Comparison of ENCODE assay signal across 25 cellular contexts in genomic region chr2:12363138-12363537, GRCh38.
"Had no signal": no experiment of that assay in that cellular context is flagged by ENCODE, and none has a peak within 500 bp of the region (broad histone marks: within the 10 kb centered on the region; RNA-seq: fewer than 3 reads in every experiment).

No MANE protein-coding gene starts in this region.

- H3K36me3 ChIP-seq: gastrocnemius medialis, heart left ventricle, left lung, right atrium auricular region, sigmoid colon, stomach, thyroid gland had no signal

- H3K79me2 ChIP-seq: parathyroid adenoma had no signal

- H3K27ac Mint-ChIP-seq: endodermal cell; naive thymus-derived CD8-positive, alpha-beta T cell; nephron progenitor cell; progenitor cell of endocrine pancreas; stimulated activated effector memory CD8-positive, alpha-beta T cell treated with anti-CD3 and anti-CD28 coated beads, Interleukin-12 subunit alpha, Interleukin-12 subunit beta, amount 100 ng/mL, for 72 hours had no signal

- H3K9ac ChIP-seq: parathyroid adenoma had no signal

- H3K27ac ChIP-seq: epithelial cell of prostate, gastrocnemius medialis, heart left ventricle, left lung, parathyroid adenoma, right atrium auricular region, sigmoid colon, stomach, thyroid gland had no signal

- H3K4me3 ChIP-seq: gastrocnemius medialis, heart left ventricle, left lung, right atrium auricular region, sigmoid colon, stomach, thyroid gland had no signal

- H3K9me3 Mint-ChIP-seq: endodermal cell had no signal

- H3K27me3 ChIP-seq: gastrocnemius medialis, heart left ventricle, left lung, right atrium auricular region, sigmoid colon, stomach, thyroid gland had no signal

- H3K36me3 Mint-ChIP-seq: stimulated activated effector memory CD8-positive, alpha-beta T cell treated with anti-CD3 and anti-CD28 coated beads, Interleukin-12 subunit alpha, Interleukin-12 subunit beta, amount 100 ng/mL, for 72 hours had no signal

- FAIRE-seq: islet of Langerhans had no signal

- H2AFZ ChIP-seq: parathyroid adenoma had no signal

- H3K9me3 ChIP-seq: gastrocnemius medialis, sigmoid colon, stomach, thyroid gland had no signal

- H3K4me1 Mint-ChIP-seq: endodermal cell; nephron progenitor cell; stimulated activated effector memory CD8-positive, alpha-beta T cell treated with anti-CD3 and anti-CD28 coated beads, Interleukin-12 subunit alpha, Interleukin-12 subunit beta, amount 100 ng/mL, for 72 hours had no signal

- H3K27me3 Mint-ChIP-seq: naive thymus-derived CD8-positive, alpha-beta T cell; progenitor cell of endocrine pancreas had no signal

- ATAC-seq: esophagus mucosa; gastrocnemius medialis; heart left ventricle; left cardiac atrium; left lung; naive thymus-derived CD8-positive, alpha-beta T cell; stimulated activated effector memory CD8-positive, alpha-beta T cell treated with anti-CD3 and anti-CD28 coated beads, Interleukin-12 subunit alpha, Interleukin-12 subunit beta, amount 100 ng/mL, for 72 hours had no signal

- DNase-seq: caudate nucleus; cerebellar nuclear complex; cortex of kidney; endodermal cell; gastrocnemius medialis; heart left ventricle; hippocampal formation; left cardiac atrium; left lung; naive thymus-derived CD8-positive, alpha-beta T cell; nephron progenitor cell; sigmoid colon; stimulated activated CD4-positive, alpha-beta T cell treated with anti-CD3 and anti-CD28 coated beads, Interleukin-2, amount 100 ng/mL, for 24 hours; stimulated activated CD4-positive, alpha-beta T cell treated with anti-CD3 and anti-CD28 coated beads, Interleukin-4, amount 100 ng/mL, for 24 hours; stimulated activated naive CD4-positive, alpha-beta T cell treated with Interleukin-2 at 50 U/mL for 16 hours; stomach; thyroid gland; trophoblast cell had no signal

- H3K4me3 Mint-ChIP-seq: endodermal cell; naive thymus-derived CD8-positive, alpha-beta T cell; nephron progenitor cell; stimulated activated effector memory CD8-positive, alpha-beta T cell treated with anti-CD3 and anti-CD28 coated beads, Interleukin-12 subunit alpha, Interleukin-12 subunit beta, amount 100 ng/mL, for 72 hours had no signal

- H3K4me1 ChIP-seq: gastrocnemius medialis, heart left ventricle, left lung, right atrium auricular region, stomach, thyroid gland had no signal
